ENCODE assay signal across 23 cellular contexts in the genomic region with DNA sequence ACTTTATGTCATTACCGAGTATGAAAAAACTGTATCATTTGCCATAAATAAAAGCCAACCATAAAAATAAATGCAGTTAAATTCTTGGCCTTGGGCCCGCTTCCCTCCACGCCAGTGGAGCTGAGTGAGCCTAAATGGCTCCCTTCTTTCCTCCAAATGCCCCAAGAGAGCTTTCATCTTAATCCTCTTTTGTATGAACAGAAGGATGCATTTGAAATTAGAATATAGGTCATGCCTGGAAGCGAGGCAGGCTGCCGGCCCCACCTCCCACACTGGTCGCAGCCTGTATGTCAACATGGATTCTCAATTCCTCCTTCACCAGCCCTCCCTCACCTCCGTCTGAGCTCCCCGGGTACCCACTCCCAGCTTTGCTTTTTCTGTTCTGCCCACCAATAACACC.
"Had no signal": no experiment of that assay in that cellular context is flagged by ENCODE, and none has a peak within 500 bp of the region (broad histone marks: within the 10 kb centered on the region; RNA-seq: fewer than 3 reads in every experiment).

No MANE protein-coding gene starts in this region.

- H3K27me3 Mint-ChIP-seq: memory B cell; stimulated activated naive B cell treated with anti-CD40 and anti-IgM and Interleukin-4, amounts not matched to agents 10 μg/mL and 1 μg/mL and 100 μg/mL, for 72 hours; stimulated activated naive CD8-positive, alpha-beta T cell treated with anti-CD3 and anti-CD28 coated beads, Interleukin-15, amount 100 ng/mL, for 72 hours had no signal

- H3K36me3 ChIP-seq: esophagus squamous epithelium, gastroesophageal sphincter, left ventricle myocardium inferior, lower lobe of right lung, neutrophil, right atrium auricular region, sigmoid colon, tibial nerve, upper lobe of right lung, vagina had no signal

- H3K4me3 ChIP-seq: esophagus squamous epithelium, gastroesophageal sphincter, left ventricle myocardium inferior, lower lobe of right lung, right atrium auricular region, sigmoid colon, skin epidermis, testis, tibial nerve, upper lobe of right lung, vagina had no signal

- H3K27ac ChIP-seq: esophagus squamous epithelium, gastroesophageal sphincter, left ventricle myocardium inferior, lower lobe of right lung, neutrophil, right atrium auricular region, sigmoid colon, skin epidermis, testis, tibial nerve, upper lobe of right lung, vagina had no signal

- H3K4me3 Mint-ChIP-seq: memory B cell; mesothelial cell of epicardium; stimulated activated naive B cell treated with anti-CD40 and anti-IgM and Interleukin-4, amounts not matched to agents 10 μg/mL and 1 μg/mL and 100 μg/mL, for 72 hours; stimulated activated naive CD8-positive, alpha-beta T cell treated with anti-CD3 and anti-CD28 coated beads, Interleukin-15, amount 100 ng/mL, for 72 hours had no signal

- H3K27me3 ChIP-seq: esophagus squamous epithelium, gastroesophageal sphincter, neutrophil, right atrium auricular region, sigmoid colon, testis, tibial nerve, upper lobe of right lung, vagina had no signal

- H3K27ac Mint-ChIP-seq: memory B cell; mesothelial cell of epicardium; stimulated activated naive B cell treated with anti-CD40 and anti-IgM and Interleukin-4, amounts not matched to agents 10 μg/mL and 1 μg/mL and 100 μg/mL, for 72 hours; stimulated activated naive CD8-positive, alpha-beta T cell treated with anti-CD3 and anti-CD28 coated beads, Interleukin-15, amount 100 ng/mL, for 72 hours had no signal

- DNase-seq: dermis blood vessel endothelial cell; esophagus squamous epithelium; foreskin fibroblast; kidney; left cardiac atrium; left ventricle myocardium inferior; lower lobe of right lung; posterior cingulate gyrus; sigmoid colon; stimulated activated CD4-positive, alpha-beta T cell treated with anti-CD3 and anti-CD28 coated beads, Interleukin-2, amount 100 ng/mL, for 24 hours; stimulated activated CD4-positive, alpha-beta T cell treated with anti-CD3 and anti-CD28 coated beads, Interleukin-4, amount 100 ng/mL, for 4 hours; stimulated activated naive B cell treated with anti-CD40 and anti-IgM and Interleukin-4, amounts not matched to agents 10 μg/mL and 1 μg/mL and 100 μg/mL, for 72 hours; stimulated activated naive CD8-positive, alpha-beta T cell treated with anti-CD3 and anti-CD28 coated beads, Interleukin-15, amount 100 ng/mL, for 72 hours; testis; upper lobe of right lung had no signal

- H3K4me1 Mint-ChIP-seq: memory B cell; mesothelial cell of epicardium; stimulated activated naive B cell treated with anti-CD40 and anti-IgM and Interleukin-4, amounts not matched to agents 10 μg/mL and 1 μg/mL and 100 μg/mL, for 72 hours; stimulated activated naive CD8-positive, alpha-beta T cell treated with anti-CD3 and anti-CD28 coated beads, Interleukin-15, amount 100 ng/mL, for 72 hours had no signal

- H3K36me3 Mint-ChIP-seq: memory B cell; mesothelial cell of epicardium; stimulated activated naive B cell treated with anti-CD40 and anti-IgM and Interleukin-4, amounts not matched to agents 10 μg/mL and 1 μg/mL and 100 μg/mL, for 72 hours had no signal
